In the genomic region with DNA sequence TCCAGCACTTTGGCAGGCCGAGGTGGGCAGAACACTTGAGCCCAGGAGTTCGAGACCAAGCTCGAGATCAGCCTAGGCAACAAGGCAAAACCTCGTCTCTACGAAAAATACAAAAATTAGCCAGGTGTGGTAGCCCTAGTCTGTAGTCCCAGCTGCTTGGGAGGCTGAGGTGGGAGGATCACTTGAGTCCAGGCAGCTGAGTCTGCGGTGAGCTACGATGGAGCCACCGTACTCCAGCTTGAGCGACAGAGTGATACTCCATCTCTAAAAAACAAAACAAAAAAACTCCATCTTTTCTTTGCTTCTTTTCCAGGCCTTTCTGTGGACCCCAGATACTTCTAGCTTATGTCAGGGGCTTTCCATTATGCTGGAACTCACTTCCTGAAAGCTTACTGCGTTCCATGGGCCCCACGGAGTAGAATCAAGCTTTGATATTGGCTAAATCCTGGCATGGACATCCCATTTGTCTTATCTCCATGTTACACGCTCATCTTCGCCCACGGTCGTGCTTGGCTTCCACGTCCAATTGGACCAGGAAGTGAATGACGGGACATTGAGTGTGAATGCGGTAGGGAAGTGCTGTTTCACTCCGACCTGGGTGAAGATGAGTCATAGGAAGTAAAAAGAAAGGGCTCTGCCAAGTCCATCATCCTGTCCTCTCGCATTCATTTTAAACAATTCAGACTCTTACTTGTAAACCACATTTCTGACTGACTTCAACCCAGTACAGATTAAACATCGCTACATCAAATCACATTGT, we compare ENCODE assay signal across 13 cellular contexts. TPM values are rescaled to one million over a fixed set of nuclear protein-coding genes. Genes with fewer than 3 reads are reported as not detected.
DNase-seq lines count a peak whose midpoint lies in the region; ATAC-seq and TF ChIP-seq lines count a peak whose summit lies in the region.
"Had no signal": no experiment of that assay in that cellular context is flagged by ENCODE, and none has a peak within 500 bp of the region (broad histone marks: within the 10 kb centered on the region; RNA-seq: fewer than 3 reads in every experiment).

No MANE protein-coding gene starts in this region.

- DNase-seq in Right ventricle myocardium inferior (ENCODE audit: missing footprints): no peak
- no peak for DNase-seq in right atrium auricular region (ENCODE audit: low spot score)
- DNase-seq in heart right ventricle: peak in 1 of 2 donors; percentile 38
- DNase-seq in thyroid gland: peak in 1 of 2 donors; percentile 10
- DNase-seq in activated CD8-positive, alpha-beta memory T cell treated with anti-CD3 and anti-CD28 coated beads, Interleukin-2, amount 50 U/mL, for 48 hours: no peak
- DNase-seq: activated CD4-positive, alpha-beta T cell treated with anti-CD3 and anti-CD28 coated beads, Interleukin-2, amount 10 ng/mL, durations not matched to agents 7 days and 5 days; NK-92 treated with Interleukin-12 subunit alpha and Interleukin-12 subunit beta, amount 100 ng/mL, for 24 hours; stimulated activated CD4-positive, alpha-beta T cell treated with anti-CD3 and anti-CD28 coated beads, Interleukin-4, amount 100 ng/mL, for 1 hour had no signal

- H3K4me1 Mint-ChIP-seq in activated T-helper 17 cell treated with anti-CD3 and anti-CD28 coated beads, Interleukin-2, amount 50 U/mL, for 72 hours: peaks cover 12% of the 10 kb centered on the region
- H3K4me1 Mint-ChIP-seq: B cell; central memory CD8-positive, alpha-beta T cell had no signal

- no peak overlapping the region for H3K27ac ChIP-seq in right atrium auricular region
- H3K27ac ChIP-seq in heart right ventricle: peak overlapping the region in 6 of 10 donors; percentile 10 to 59 (median 43)
- H3K27ac ChIP-seq in thyroid gland: peak overlapping the region in 2 of 3 donors; percentile 17 to 63

- TF ChIP-seq POLR2A in thyroid gland (IDR thresholded peaks at IDR 0.05) (no peak), GM18505 (IDR thresholded peaks at IDR 0.05; ENCODE audit: borderline replicate concordance, extremely low read depth, insufficient read depth, insufficient read length) (no peak)

- H3K4me1 ChIP-seq in right atrium auricular region (peaks cover 0 to 22% of the 10 kb centered on the region in 2 donors), heart right ventricle (peaks cover 0 to 34% (median 14%) of the 10 kb centered on the region in 9 donors), thyroid gland (peaks cover 0 to 13% of the 10 kb centered on the region in 2 donors)

- no peak overlapping the region for H3K4me3 ChIP-seq in right atrium auricular region
- H3K4me3 ChIP-seq in heart right ventricle: no peak overlapping the region
- H3K4me3 ChIP-seq in thyroid gland (replicated peaks in 1 of 3): no peak overlapping the region

- no peak overlapping the region for H3K27ac Mint-ChIP-seq in activated T-helper 17 cell treated with anti-CD3 and anti-CD28 coated beads, Interleukin-2, amount 50 U/mL, for 72 hours
- H3K27ac Mint-ChIP-seq: activated CD4-positive, alpha-beta T cell treated with anti-CD3 and anti-CD28 coated beads, Interleukin-2, amount 10 ng/mL, durations not matched to agents 7 days and 5 days; B cell had no signal

- H3K36me3 ChIP-seq in right atrium auricular region: no peaks in the 10 kb centered on the region
- H3K36me3 ChIP-seq in heart right ventricle: no peaks in the 10 kb centered on the region
- H3K36me3 ChIP-seq in thyroid gland: no peaks in the 10 kb centered on the region

- H3K4me3 Mint-ChIP-seq in activated T-helper 17 cell treated with anti-CD3 and anti-CD28 coated beads, Interleukin-2, amount 50 U/mL, for 72 hours: no peak overlapping the region
- H3K4me3 Mint-ChIP-seq: activated CD4-positive, alpha-beta T cell treated with anti-CD3 and anti-CD28 coated beads, Interleukin-2, amount 10 ng/mL, durations not matched to agents 7 days and 5 days; B cell; central memory CD8-positive, alpha-beta T cell had no signal

- no peaks in the 10 kb centered on the region for H3K27me3 ChIP-seq in right atrium auricular region
- no peaks in the 10 kb centered on the region for H3K27me3 ChIP-seq in heart right ventricle
- H3K27me3 ChIP-seq in thyroid gland: no peaks in the 10 kb centered on the region

- intact Hi-C loops in Right ventricle myocardium inferior (cut with DNase I) (no loop called here), heart right ventricle (cut with DNase I) (no loop called here), thyroid gland (cut with DNase I) (no loop called here)

- TF ChIP-seq CTCF in right atrium auricular region (IDR thresholded peaks at IDR 0.05) (no peak), heart right ventricle (IDR thresholded peaks at IDR 0.05) (no peak), thyroid gland (IDR thresholded peaks at IDR 0.05) (no peak)

- 64 to 74% methylated on average over 21 of the region's 21 CpGs for WGBS in heart right ventricle, 2 donors
- WGBS in thyroid gland, 2 donors: 81 to 83% methylated on average over 21 of the region's 21 CpGs

- no peaks in the 10 kb centered on the region for H3K9me3 ChIP-seq in right atrium auricular region
- H3K9me3 ChIP-seq in heart right ventricle: no peaks in the 10 kb centered on the region
- H3K9me3 ChIP-seq in thyroid gland: no peaks in the 10 kb centered on the region

- H3K36me3 Mint-ChIP-seq in activated T-helper 17 cell treated with anti-CD3 and anti-CD28 coated beads, Interleukin-2, amount 50 U/mL, for 72 hours (ENCODE audit: low read depth): no peaks in the 10 kb centered on the region

- H3K9me3 Mint-ChIP-seq in activated T-helper 17 cell treated with anti-CD3 and anti-CD28 coated beads, Interleukin-2, amount 50 U/mL, for 72 hours: no peaks in the 10 kb centered on the region
- H3K9me3 Mint-ChIP-seq: activated CD4-positive, alpha-beta T cell treated with anti-CD3 and anti-CD28 coated beads, Interleukin-2, amount 10 ng/mL, durations not matched to agents 7 days and 5 days; central memory CD8-positive, alpha-beta T cell had no signal

- no peaks in the 10 kb centered on the region for H3K27me3 Mint-ChIP-seq in activated T-helper 17 cell treated with anti-CD3 and anti-CD28 coated beads, Interleukin-2, amount 50 U/mL, for 72 hours
- H3K27me3 Mint-ChIP-seq: activated CD4-positive, alpha-beta T cell treated with anti-CD3 and anti-CD28 coated beads, Interleukin-2, amount 10 ng/mL, durations not matched to agents 7 days and 5 days had no signal

- ATAC-seq in Right ventricle myocardium inferior (peak; percentile 14), heart right ventricle (peak in 7 of 8 donors; percentile 31 to 78 (median 59)), GM18505 (IDR thresholded peaks at IDR 0.05; ENCODE audit: unreplicated experiment) (no peak), GM19035 (IDR thresholded peaks at IDR 0.05; ENCODE audit: unreplicated experiment) (no peak)
- ATAC-seq in activated T-helper 17 cell treated with anti-CD3 and anti-CD28 coated beads, Interleukin-2, amount 50 U/mL, for 72 hours (replicated peaks): peak; percentile 68

RNA-seq across cellular contexts. Expression of a gene that starts 45.7 kb away (rescaled TPM):
- total RNA-seq in Right ventricle myocardium inferior: 12.2 TPM
- total RNA-seq in right atrium auricular region: 10 to 100 TPM in 1 of 2 donors, 1 to 10 TPM in 1; 7.8 to 13.7 TPM
- total RNA-seq in activated T-helper 17 cell treated with anti-CD3 and anti-CD28 coated beads, Interleukin-2, amount 50 U/mL, for 72 hours: 1 to 10 TPM; 2.4 to 3.9 TPM
- 10 to 100 TPM in 1 of 10 donors, 1 to 10 TPM in 9; 3.5 to 10.5 (median 6.8) TPM for total RNA-seq in heart right ventricle
- polyA plus RNA-seq in heart right ventricle: 1 to 10 TPM; 4.8 to 7.7 TPM
- 10 to 100 TPM; 10.2 to 14.9 (median 13.3) TPM for total RNA-seq in thyroid gland
- total RNA-seq: B cell had no signal

Comparison
In these comparisons a context has a peak if more than half of its experiments do, and no peak if none do; other contexts are left out.
1. H3K27ac ChIP-seq: peak in heart right ventricle (6 of 10) and thyroid gland (2 of 3); none in right atrium auricular region (0 of 2).
2. ATAC-seq: peak in Right ventricle myocardium inferior (single experiment), activated T-helper 17 cell treated with anti-CD3 and anti-CD28 coated beads, Interleukin-2, amount 50 U/mL, for 72 hours (single experiment) and heart right ventricle (7 of 8); none in GM18505 (single experiment) and GM19035 (single experiment).